Comparison of ENCODE assay signal across 15 cellular contexts in the genomic region with DNA sequence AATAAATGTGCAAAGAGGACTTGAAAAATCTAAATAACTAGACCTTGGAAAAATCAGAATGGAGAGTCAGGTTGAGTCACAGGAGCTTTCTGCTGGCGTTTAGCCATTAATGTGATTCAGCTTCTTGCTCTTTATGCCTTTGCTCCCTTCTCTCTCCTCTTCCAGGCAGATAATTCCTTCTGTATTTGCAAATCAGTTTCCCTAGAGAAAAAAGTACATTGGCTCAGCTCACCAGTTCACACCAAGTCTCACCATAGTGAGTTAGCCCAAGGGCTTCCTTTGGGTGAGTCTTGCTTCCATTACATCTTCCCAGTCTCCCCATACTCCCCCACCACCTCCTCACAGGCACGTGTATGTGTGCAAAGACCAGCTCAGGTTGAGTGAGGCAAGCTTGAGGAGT.
DNase-seq lines count a peak whose midpoint lies in the region; ATAC-seq, FAIRE-seq and TF ChIP-seq lines count a peak whose summit lies in the region.
"Had no signal": no experiment of that assay in that cellular context is flagged by ENCODE, and none has a peak within 500 bp of the region (broad histone marks: within the 10 kb centered on the region; RNA-seq: fewer than 3 reads in every experiment).

No MANE protein-coding gene starts in this region.

- H4K20me1 ChIP-seq in keratinocyte (ENCODE audit: control insufficient read depth, extremely low read depth, insufficient read depth, low read length): no peaks in the 10 kb centered on the region
- H4K20me1 ChIP-seq: BLaER1 treated with 17β-estradiol and CSF1 and Interleukin-3, amounts not matched to agents 10 nM and 100 nM had no signal

- peak overlapping the region; percentile 11 for H2AFZ ChIP-seq in keratinocyte (ENCODE audit: control insufficient read depth, low read length)

- no peaks in the 10 kb centered on the region for H3K9me3 ChIP-seq in AG04450 (ENCODE audit: control insufficient read depth, insufficient read depth, low read length)
- H3K9me3 ChIP-seq in keratinocyte (ENCODE audit: control insufficient read depth, low read depth, low read length): no peaks in the 10 kb centered on the region
- H3K9me3 ChIP-seq: HAP-1 had no signal

- TF ChIP-seq CTCF in AG04450 (IDR thresholded peaks at IDR 0.05; ENCODE audit: low read depth, low read length) (no peak), brain microvascular endothelial cell (IDR thresholded peaks at IDR 0.05; ENCODE audit: low read depth, low read length, missing control alignments) (no peak), keratinocyte (optimal IDR thresholded peaks at IDR 0.05 in 1 of 3, IDR thresholded peaks at IDR 0.05 in 1 of 3, conservative IDR thresholded peaks at IDR 0.05 in 1 of 3; ENCODE audit: extremely low read depth in 1 of 3, insufficient read depth in 2 of 3, low read length in 3 of 3) (no peak)

- no peaks in the 10 kb centered on the region for H3K79me2 ChIP-seq in keratinocyte (ENCODE audit: control insufficient read depth, insufficient read depth, low read length)

- DNase-seq in AG04450 (ENCODE audit: low read depth, low spot score) (peak; percentile 77), HT1080 (ENCODE audit: low read depth) (peak; percentile 90), brain microvascular endothelial cell (peak; percentile 89), keratinocyte (ENCODE audit: low read depth, low spot score) (no peak), UCSD-AML1 (lab: John Stamatoyannopoulos, UW; ENCODE audit: unreplicated experiment) (no peak), NCI-H2171 (lab: John Stamatoyannopoulos, UW) (no peak)
- DNase-seq: activated CD4-positive, alpha-beta T cell treated with anti-CD3 and anti-CD28 coated beads, Interleukin-2, amount 50 U/mL, for 48 hours; activated naive CD4-positive, alpha-beta T cell treated with anti-CD3 and anti-CD28 coated beads, Interleukin-2, amount 10 ng/mL, durations not matched to agents 7 days and 5 days; effector memory CD4-positive, alpha-beta T cell; MV-4-11; NCI-H69 had no signal

- no peak overlapping the region for H3K4me3 ChIP-seq in AG04450 (ENCODE audit: low read depth, low read length)
- H3K4me3 ChIP-seq in brain microvascular endothelial cell (ENCODE audit: low read depth, low read length): no peak overlapping the region
- peak overlapping the region in 1 of 3 experiments; percentile 19 for H3K4me3 ChIP-seq in keratinocyte (ENCODE audit: control insufficient read depth in 2 of 3, extremely low read depth in 1 of 3, insufficient read depth in 2 of 3, low read depth in 1 of 3, low read length in 3 of 3)
- H3K4me3 ChIP-seq: BLaER1 treated with 17β-estradiol and CSF1 and Interleukin-3, amounts not matched to agents 10 nM and 100 nM; HAP-1 had no signal

- H3K27ac ChIP-seq in AG04450 (ENCODE audit: low read depth, low read length): peak overlapping the region; percentile 3
- H3K27ac ChIP-seq in brain microvascular endothelial cell: peak overlapping the region; percentile 31
- H3K27ac ChIP-seq in keratinocyte (ENCODE audit: control insufficient read depth, insufficient read depth, low read length): peak overlapping the region; percentile 11
- H3K27ac ChIP-seq: BLaER1 treated with 17β-estradiol and CSF1 and Interleukin-3, amounts not matched to agents 10 nM and 100 nM had no signal

- H3K4me1 ChIP-seq in keratinocyte (ENCODE audit: control insufficient read depth, extremely low read depth, insufficient read depth, low read length): peaks cover 26% of the 10 kb centered on the region
- H3K4me1 ChIP-seq: BLaER1 treated with 17β-estradiol and CSF1 and Interleukin-3, amounts not matched to agents 10 nM and 100 nM had no signal

- peak; percentile 77 for FAIRE-seq in keratinocyte (lab: Jason Lieb, UNC)

- no peaks in the 10 kb centered on the region for H3K36me3 ChIP-seq in brain microvascular endothelial cell (replicated peaks)
- no peaks in the 10 kb centered on the region for H3K36me3 ChIP-seq in keratinocyte (ENCODE audit: control insufficient read depth in 2 of 2, extremely low read depth in 1 of 2, insufficient read depth in 2 of 2, low read length in 2 of 2)
- H3K36me3 ChIP-seq: BLaER1 treated with 17β-estradiol and CSF1 and Interleukin-3, amounts not matched to agents 10 nM and 100 nM; HAP-1 had no signal

- no peak overlapping the region for H3K9ac ChIP-seq in keratinocyte (ENCODE audit: control insufficient read depth, extremely low read depth, insufficient read depth, low read length)
- H3K9ac ChIP-seq: BLaER1 treated with 17β-estradiol and CSF1 and Interleukin-3, amounts not matched to agents 10 nM and 100 nM had no signal

- H3K9me1 ChIP-seq in keratinocyte (ENCODE audit: control insufficient read depth, extremely low read depth, insufficient read depth, low read length): peaks cover 3% of the 10 kb centered on the region

- peak overlapping the region; percentile 62 for H3K4me2 ChIP-seq in keratinocyte (ENCODE audit: control insufficient read depth, extremely low read depth, insufficient read depth, low read depth, low read length)
- H3K4me2 ChIP-seq: BLaER1 treated with 17β-estradiol and CSF1 and Interleukin-3, amounts not matched to agents 10 nM and 100 nM had no signal

- ATAC-seq in HG03280 (IDR thresholded peaks at IDR 0.05; ENCODE audit: unreplicated experiment): no peak
- ATAC-seq in HG03439 (IDR thresholded peaks at IDR 0.05; ENCODE audit: unreplicated experiment): no peak

- in situ Hi-C loops in brain microvascular endothelial cell (cut with HindIII; ENCODE audit: low pct_ligation_motif_present, low sequenced_read_pairs): no loop called here

- H3K27me3 ChIP-seq in AG04450 (ENCODE audit: control insufficient read depth, insufficient read depth, low read length) (no peaks in the 10 kb centered on the region), brain microvascular endothelial cell (replicated peaks) (no peaks in the 10 kb centered on the region), keratinocyte (ENCODE audit: control insufficient read depth, extremely low read depth, insufficient read depth, low read length) (no peaks in the 10 kb centered on the region)
- H3K27me3 ChIP-seq: BLaER1 treated with 17β-estradiol and CSF1 and Interleukin-3, amounts not matched to agents 10 nM and 100 nM had no signal

- POLR2A ChIA-PET in AG04450 (lab: Yijun Ruan, JAX): no interaction called here

- CTCF ChIA-PET in AG04450 (lab: Charles Lee): interaction anchor here (1.0 to 2.0 kb wide), 6 partner anchors 22 to 532 kb away, joined by 3 to 9 read pairs (median 5); no protein-coding TSS in a partner anchor

- dilution Hi-C loops in keratinocyte (cut with MboI; ENCODE audit: extremely low pct_ligation_motif_present, low sequenced_read_pairs): no loop called here

Comparison
In these comparisons a context has a peak if more than half of its experiments do, and no peak if none do; other contexts are left out.
1. DNase-seq: peak in AG04450 (single experiment), HT1080 (single experiment) and brain microvascular endothelial cell (single experiment); none in keratinocyte (single experiment), UCSD-AML1 (single experiment) and NCI-H2171 (single experiment).
2. Peak in every context shown above with its lines, with median percentiles within 50 percentile points of each other: H3K27ac ChIP-seq.